16 cellular contexts compared by ENCODE assay signal in genomic region chr9:110308504-110309109, GRCh38. TPM values are rescaled to one million over a fixed set of nuclear protein-coding genes. Genes with fewer than 3 reads are reported as not detected.
DNase-seq lines count a peak whose midpoint lies in the region; ATAC-seq and TF ChIP-seq lines count a peak whose summit lies in the region.
"Had no signal": no experiment of that assay in that cellular context is flagged by ENCODE, and none has a peak within 500 bp of the region (broad histone marks: within the 10 kb centered on the region; RNA-seq: fewer than 3 reads in every experiment).

No MANE protein-coding gene starts in this region.

- peak; percentile 63 for ATAC-seq in GM21576 (IDR thresholded peaks at IDR 0.05; ENCODE audit: unreplicated experiment)
- no peak for ATAC-seq in T-cell (replicated peaks in 1 of 4)
- ATAC-seq: WTC11 had no signal

- no peak for TF ChIP-seq CTCF in spleen (IDR thresholded peaks at IDR 0.05 in 8 of 11, conservative IDR thresholded peaks at IDR 0.05 in 3 of 11)
- no peak for TF ChIP-seq CTCF in GM13976 (IDR thresholded peaks at IDR 0.05; ENCODE audit: borderline replicate concordance, control extremely low read depth, extremely low read depth, insufficient read depth, missing control alignments)

- no peaks in the 10 kb centered on the region for H3K36me3 Mint-ChIP-seq in activated CD4-positive, alpha-beta T cell treated with anti-CD3 and anti-CD28 coated beads, Interleukin-2, amount 10 ng/mL, durations not matched to agents 7 days and 5 days (ENCODE audit: low read depth)
- peaks cover 3% of the 10 kb centered on the region for H3K36me3 Mint-ChIP-seq in IgD-negative memory B cell
- no peaks in the 10 kb centered on the region for H3K36me3 Mint-ChIP-seq in T-cell

- intact Hi-C loops in spleen (cut with DNase I; ENCODE audit: low total_unique reads): no loop called here

- no peak for DNase-seq in activated CD4-positive, alpha-beta T cell treated with anti-CD3 and anti-CD28 coated beads, Interleukin-2, amount 10 ng/mL, durations not matched to agents 7 days and 5 days
- DNase-seq in activated CD4-positive, alpha-beta T cell treated with anti-CD3 and anti-CD28 coated beads for 1 hour: no peak
- no peak for DNase-seq in spleen
- no peak for DNase-seq in T-cell
- DNase-seq in NCI-H748 (lab: John Stamatoyannopoulos, UW; ENCODE audit: unreplicated experiment): no peak
- DNase-seq in GM13976 (ENCODE audit: low spot score): no peak
- DNase-seq: cerebellar nuclear complex, glutamatergic neuron, HCEC 1CT, NCI-H1092 had no signal

- peaks cover 0 to 17% (median 10%) of the 10 kb centered on the region in 6 donors for H3K4me1 ChIP-seq in spleen

- no peak overlapping the region for H3K4me3 ChIP-seq in spleen

- H3K27me3 Mint-ChIP-seq in activated CD4-positive, alpha-beta T cell treated with anti-CD3 and anti-CD28 coated beads, Interleukin-2, amount 10 ng/mL, durations not matched to agents 7 days and 5 days: no peaks in the 10 kb centered on the region
- peaks cover 6% of the 10 kb centered on the region for H3K27me3 Mint-ChIP-seq in IgD-negative memory B cell
- H3K27me3 Mint-ChIP-seq in T-cell: peaks cover 0 to 10% of the 10 kb centered on the region in 2 donors

- H3K9me3 ChIP-seq in spleen: peaks cover 0 to 23% (median 15%) of the 10 kb centered on the region in 8 donors

- CTCF ChIA-PET in activated CD4-positive, alpha-beta T cell treated with anti-CD3 and anti-CD28 coated beads, Interleukin-2, amount 10 ng/mL, durations not matched to agents 7 days and 5 days (lab: Charles Lee): no interaction called here
- CTCF ChIA-PET in T-cell (lab: Charles Lee): interaction anchor here in 1 of 2 donors (0.7 kb wide), 1 partner anchor 435 kb away, joined by 3 read pairs; no protein-coding TSS in a partner anchor

- H3K4me1 Mint-ChIP-seq in activated CD4-positive, alpha-beta T cell treated with anti-CD3 and anti-CD28 coated beads, Interleukin-2, amount 10 ng/mL, durations not matched to agents 7 days and 5 days: peaks cover 10% of the 10 kb centered on the region
- peaks cover 10 to 19% (median 16%) of the 10 kb centered on the region in 3 donors for H3K4me1 Mint-ChIP-seq in IgD-negative memory B cell
- peaks cover 5 to 12% (median 8%) of the 10 kb centered on the region in 3 donors for H3K4me1 Mint-ChIP-seq in T-cell

- peak overlapping the region; percentile 76 for H3K27ac Mint-ChIP-seq in activated CD4-positive, alpha-beta T cell treated with anti-CD3 and anti-CD28 coated beads, Interleukin-2, amount 10 ng/mL, durations not matched to agents 7 days and 5 days
- H3K27ac Mint-ChIP-seq in IgD-negative memory B cell: no peak overlapping the region
- H3K27ac Mint-ChIP-seq in T-cell: peak overlapping the region in 1 of 2 donors; percentile 45
- H3K27ac Mint-ChIP-seq: WTC11 had no signal

- no peak for TF ChIP-seq POLR2A in spleen (IDR thresholded peaks at IDR 0.05)

- WGBS in spleen, 5 donors: 9 to 14% (median 10%) methylated on average over 5 of the region's 5 CpGs

- in situ Hi-C loops in GM13976 (cut with MboI; ENCODE audit: low sequenced_read_pairs, unreplicated experiment): no loop called here

- H3K27me3 ChIP-seq in spleen (replicated peaks in 1 of 7): no peaks in the 10 kb centered on the region

- peaks cover 4% of the 10 kb centered on the region for H3K9me3 Mint-ChIP-seq in activated CD4-positive, alpha-beta T cell treated with anti-CD3 and anti-CD28 coated beads, Interleukin-2, amount 10 ng/mL, durations not matched to agents 7 days and 5 days
- peaks cover 0 to 4% (median 0%) of the 10 kb centered on the region in 3 donors for H3K9me3 Mint-ChIP-seq in IgD-negative memory B cell
- peaks cover 0 to 7% (median 4%) of the 10 kb centered on the region in 3 donors for H3K9me3 Mint-ChIP-seq in T-cell

- H3K4me3 Mint-ChIP-seq in activated CD4-positive, alpha-beta T cell treated with anti-CD3 and anti-CD28 coated beads, Interleukin-2, amount 10 ng/mL, durations not matched to agents 7 days and 5 days: no peak overlapping the region
- H3K4me3 Mint-ChIP-seq in IgD-negative memory B cell (peak overlapping the region in 3 of 4 donors; percentile 3 to 71 (median 5)), T-cell (peak overlapping the region in 1 of 3 donors; percentile 34)
- H3K4me3 Mint-ChIP-seq: WTC11 had no signal

- POLR2A ChIA-PET in activated CD4-positive, alpha-beta T cell treated with anti-CD3 and anti-CD28 coated beads, Interleukin-2, amount 10 ng/mL, durations not matched to agents 7 days and 5 days (lab: Charles Lee): no interaction called here
- POLR2A ChIA-PET in T-cell (lab: Charles Lee): no interaction called here

- H3K36me3 ChIP-seq in spleen: no peaks in the 10 kb centered on the region

- H3K27ac ChIP-seq in spleen: peak overlapping the region in 7 of 8 donors; percentile 0 to 62 (median 33)

RNA-seq across cellular contexts. Expression of gene TXNDC8, which starts 29.1 kb away (rescaled TPM):
- not detected for total RNA-seq in activated CD4-positive, alpha-beta T cell treated with anti-CD3 and anti-CD28 coated beads, Interleukin-2, amount 10 ng/mL, durations not matched to agents 7 days and 5 days
- not detected for polyA plus RNA-seq in IgD-negative memory B cell
- total RNA-seq in spleen: not detected
- not detected for polyA plus RNA-seq in spleen
- total RNA-seq in T-cell: not detected
- total RNA-seq: A673, subcutaneous adipose tissue, WTC11 had no signal
- polyA plus RNA-seq: keratinocyte had no signal

RNA-seq across cellular contexts. Expression of gene TXN, which starts 52.3 kb away (rescaled TPM):
- total RNA-seq in activated CD4-positive, alpha-beta T cell treated with anti-CD3 and anti-CD28 coated beads, Interleukin-2, amount 10 ng/mL, durations not matched to agents 7 days and 5 days: 100 to 1,000 TPM; 206 to 209 TPM
- polyA plus RNA-seq in IgD-negative memory B cell (120 TPM), spleen (100 to 1,000 TPM; 170 to 196 (median 192) TPM)
- total RNA-seq in spleen (100 to 1,000 TPM in 3 of 7 donors, 10 to 100 TPM in 4; 74.4 to 118 (median 88.7) TPM), T-cell (10 to 100 TPM; 38.3 to 63.4 (median 47.9) TPM)
